ENCODE assay signal across 28 cellular contexts in the genomic region with DNA sequence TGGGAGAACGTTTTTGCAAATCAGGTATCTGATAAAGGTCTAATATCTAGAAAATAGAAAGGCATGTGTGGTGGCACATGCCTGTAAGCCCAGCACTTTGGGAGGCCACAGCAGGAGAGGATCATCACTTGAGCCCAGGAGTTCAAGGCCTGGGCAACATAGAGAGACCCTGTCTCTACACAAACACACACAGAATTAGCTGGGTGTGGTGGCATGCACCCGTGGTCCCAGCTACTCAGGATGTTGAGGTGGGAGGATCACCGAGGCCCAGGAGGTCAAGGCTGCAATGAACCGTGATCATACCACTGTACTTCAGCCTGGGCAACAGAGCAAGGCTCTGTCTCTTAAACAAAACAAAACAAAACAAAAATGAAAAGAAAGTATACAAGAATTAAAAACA. TPM values are rescaled to one million over a fixed set of nuclear protein-coding genes. Genes with fewer than 3 reads are reported as not detected.
"Had no signal": no experiment of that assay in that cellular context is flagged by ENCODE, and none has a peak within 500 bp of the region (broad histone marks: within the 10 kb centered on the region; RNA-seq: fewer than 3 reads in every experiment).

No MANE protein-coding gene starts in this region.

- H3K9me3 ChIP-seq: stomach, suprapubic skin, testis, thoracic aorta, thyroid gland, tibial artery, tibial nerve, transverse colon, upper lobe of left lung, upper lobe of right lung, uterus, vagina had no signal

- DNase-seq: stimulated activated CD4-positive, alpha-beta T cell treated with anti-CD3 and anti-CD28 coated beads, Interleukin-2, amount 100 ng/mL, for 48 hours; stimulated activated CD4-positive, alpha-beta T cell treated with anti-CD3 and anti-CD28 coated beads, Interleukin-4, amount 100 ng/mL, for 24 hours; stimulated activated CD4-positive, alpha-beta T cell treated with anti-CD3 and anti-CD28 coated beads, Interleukin-4, amount 100 ng/mL, for 4 hours; stimulated activated CD8-positive, alpha-beta memory T cell treated with anti-CD3 and anti-CD28 coated beads, Interleukin-4, amount 100 ng/mL, for 48 hours; stimulated activated naive B cell treated with anti-CD40 and anti-IgM and Interleukin-4, amounts not matched to agents 10 μg/mL and 1 μg/mL and 100 μg/mL, for 72 hours; stimulated activated naive CD4-positive, alpha-beta T cell; stimulated activated naive CD4-positive, alpha-beta T cell treated with Interleukin-2 at 50 U/mL for 16 hours; stimulated activated naive CD8-positive, alpha-beta T cell treated with anti-CD3 and anti-CD28 coated beads, Interleukin-15, amount 100 ng/mL, for 72 hours; stimulated activated naive CD8-positive, alpha-beta T cell treated with anti-CD3 and anti-CD28 coated beads, Interleukin-15, Interleukin-2, amounts not matched to agents 100 U/mL and 50 U/mL, for 24 hours; stomach; substantia nigra; testis; thyroid gland; tibial artery; transverse colon; upper lobe of left lung; upper lobe of right lung; uterus had no signal

- H3K27me3 ChIP-seq: stomach, suprapubic skin, testis, thyroid gland, tibial artery, tibial nerve, transverse colon, upper lobe of left lung, upper lobe of right lung, uterus, vagina had no signal

- H3K4me3 ChIP-seq: stomach, suprapubic skin, testis, thoracic aorta, thyroid gland, tibial artery, tibial nerve, transverse colon, upper lobe of left lung, upper lobe of right lung, uterus, vagina had no signal

- H3K36me3 ChIP-seq: thoracic aorta, thyroid gland, uterus had no signal

- H3K4me1 ChIP-seq: stomach, testis, thyroid gland, tibial artery, tibial nerve, transverse colon, upper lobe of left lung, upper lobe of right lung, uterus, vagina had no signal

- FAIRE-seq: urothelium cell line had no signal

- ATAC-seq: stimulated activated effector memory CD8-positive, alpha-beta T cell treated with anti-CD3 and anti-CD28 coated beads, Interleukin-12 subunit alpha, Interleukin-12 subunit beta, amount 100 ng/mL, for 72 hours; stimulated activated memory B cell treated with anti-CD40 and anti-IgM and Interleukin-4, amounts not matched to agents 10 μg/mL and 1 μg/mL and 100 μg/mL, for 72 hours; stimulated activated naive B cell treated with anti-CD40 and anti-IgM and Interleukin-4, amounts not matched to agents 10 μg/mL and 1 μg/mL and 100 μg/mL, for 72 hours; stimulated activated naive CD8-positive, alpha-beta T cell treated with anti-CD3 and anti-CD28 coated beads, Interleukin-15, amount 100 ng/mL, for 72 hours; stimulated activated naive CD8-positive, alpha-beta T cell treated with anti-CD3 and anti-CD28 coated beads, Interleukin-15, Interleukin-2, amounts not matched to agents 100 U/mL and 50 U/mL, for 24 hours; upper lobe of right lung had no signal

- H3K27ac ChIP-seq: stomach, suprapubic skin, testis, thoracic aorta, thyroid gland, tibial artery, tibial nerve, transverse colon, upper lobe of left lung, upper lobe of right lung, uterus, vagina had no signal

RNA-seq across cellular contexts. Expression of a gene that starts 13.8 kb away (rescaled TPM):
- total RNA-seq: stomach, subcutaneous adipose tissue, suprapubic skin, thoracic aorta, tibial nerve, transverse colon, upper lobe of left lung, upper lobe of right lung, ureter, uterus, vagina had no signal
- polyA plus RNA-seq: stomach, urinary bladder had no signal
